ENCODE assay signal across 9 cellular contexts in the genomic region with DNA sequence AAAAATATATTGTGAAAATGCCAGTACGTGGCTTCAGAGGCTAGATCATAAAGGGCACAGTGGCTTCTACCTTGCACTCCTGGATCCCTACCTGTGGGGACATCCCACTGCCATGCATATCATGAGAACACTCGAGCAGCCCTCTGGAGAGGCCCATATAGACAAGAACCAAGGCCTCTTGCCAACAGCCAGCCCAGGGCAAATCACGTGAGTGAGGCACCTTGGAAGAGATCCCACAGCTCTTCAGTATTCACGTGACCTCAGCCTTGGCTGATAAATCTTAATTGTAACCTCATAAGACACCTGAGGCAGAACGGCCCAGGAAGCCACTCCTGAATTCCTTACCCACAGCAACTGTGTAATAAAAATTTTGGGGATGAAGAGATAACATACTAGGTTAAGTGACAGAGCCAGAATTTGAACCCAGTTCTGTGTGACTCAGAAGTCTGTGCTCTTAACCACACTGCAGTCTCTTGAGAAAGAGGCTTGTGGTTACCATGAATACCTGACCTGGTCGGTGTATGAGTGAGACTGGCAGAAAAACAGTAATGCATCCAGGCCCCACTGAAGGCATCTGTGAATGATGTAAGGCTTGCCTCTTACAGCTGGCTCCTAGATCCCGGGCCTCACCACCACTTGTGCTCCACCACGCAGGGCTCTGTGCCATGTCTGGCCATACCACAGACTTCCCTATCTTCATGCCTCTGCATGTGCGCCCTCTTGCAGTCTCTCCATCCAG. TPM values are rescaled to one million over a fixed set of nuclear protein-coding genes. Genes with fewer than 3 reads are reported as not detected.
A peak's percentile ranks its signal among the peaks of the same experiment; 100 is the strongest.
DNase-seq lines count a peak whose midpoint lies in the region; ATAC-seq and TF ChIP-seq lines count a peak whose summit lies in the region.
"Had no signal": no experiment of that assay in that cellular context is flagged by ENCODE, and none has a peak within 500 bp of the region (broad histone marks: within the 10 kb centered on the region; RNA-seq: fewer than 3 reads in every experiment).

No MANE protein-coding gene starts in this region.

- peaks cover 0 to 1% (median 0%) of the 10 kb centered on the region in 3 donors for H3K27me3 Mint-ChIP-seq in CD14-positive monocyte (ENCODE audit: low read depth in 3 of 3)
- no peaks in the 10 kb centered on the region for H3K27me3 Mint-ChIP-seq in Caco-2 (ENCODE audit: insufficient read depth, unreplicated experiment)

- POLR2A ChIA-PET in Caco-2 (lab: Charles Lee) = no interaction called here

- CTCF ChIA-PET in Caco-2 (lab: Charles Lee) = no interaction called here

- H3K9me3 ChIP-seq in neutrophil (peaks cover 8% of the 10 kb centered on the region), Caco-2 (no peaks in the 10 kb centered on the region)

- no TSS peak for BruUV-seq in Caco-2 (replicated peaks; lab: Mats Ljungman, UMichigan)

- H3K27me3 ChIP-seq in dorsolateral prefrontal cortex (no peaks in the 10 kb centered on the region), neutrophil (no peaks in the 10 kb centered on the region), Caco-2 (replicated peaks; ENCODE audit: control insufficient read depth, insufficient read depth, low read length) (no peaks in the 10 kb centered on the region)

- H3K27ac ChIP-seq in dorsolateral prefrontal cortex (peak overlapping the region in 54 of 59 donors; percentile 13 to 97 (median 64)), neutrophil (peak overlapping the region; percentile 96)

- no peak for ATAC-seq in HG03097 (IDR thresholded peaks at IDR 0.05; ENCODE audit: low FRiP score, unreplicated experiment)

- peaks cover 79 to 81% of the 10 kb centered on the region in 2 experiments for H3K4me1 ChIP-seq in neutrophil (ENCODE audit: control insufficient read depth in 1 of 2, insufficient read depth in 1 of 2, low read depth in 1 of 2, low read length in 1 of 2)
- H3K4me1 ChIP-seq in Caco-2 = no peaks in the 10 kb centered on the region

- H3K36me3 Mint-ChIP-seq in CD14-positive monocyte (peaks cover 80 to 91% of the 10 kb centered on the region in 2 donors), Caco-2 (ENCODE audit: insufficient read depth, unreplicated experiment) (peaks cover 47% of the 10 kb centered on the region)

- H3K4me3 Mint-ChIP-seq in CD14-positive monocyte = no peak overlapping the region
- H3K4me3 Mint-ChIP-seq in Caco-2 (ENCODE audit: unreplicated experiment) = no peak overlapping the region

- H3K27ac Mint-ChIP-seq in CD14-positive monocyte (peak overlapping the region; percentile 72 to 92 (median 79)), Caco-2 (ENCODE audit: unreplicated experiment) (no peak overlapping the region)

- TF ChIP-seq CTCF in CD14-positive monocyte (IDR thresholded peaks at IDR 0.05) (no peak), dorsolateral prefrontal cortex (IDR thresholded peaks at IDR 0.05 in 54 of 56, conservative IDR thresholded peaks at IDR 0.05 in 2 of 56; ENCODE audit: low read depth in 1 of 56, partially characterized antibody in 56 of 56) (peak in 4 of 56 donors; percentile 8 to 14 (median 11)), neutrophil (IDR thresholded peaks at IDR 0.05) (peak; percentile 22), Caco-2 (IDR thresholded peaks at IDR 0.05; ENCODE audit: insufficient read depth in 1 of 2, low read depth in 1 of 2, low read length in 1 of 2, severe bottlenecking in 1 of 2, unreplicated experiment in 1 of 2) (no peak), GM20000 (IDR thresholded peaks at IDR 0.05; ENCODE audit: extremely low read depth, missing control alignments) (no peak)

- H3K4me1 Mint-ChIP-seq in CD14-positive monocyte (peaks cover 56% of the 10 kb centered on the region), Caco-2 (ENCODE audit: low read depth, unreplicated experiment) (no peaks in the 10 kb centered on the region)

- H3K9me3 Mint-ChIP-seq in CD14-positive monocyte (no peaks in the 10 kb centered on the region), Caco-2 (ENCODE audit: unreplicated experiment) (no peaks in the 10 kb centered on the region)

- intact Hi-C loops in CD14-positive monocyte (cut with micrococcal nuclease) = loop anchor here in 1 of 2 donors (5.0 kb wide), 1 partner anchor 35 kb away; no protein-coding TSS in a partner anchor
- intact Hi-C loops in dorsolateral prefrontal cortex (cut with DNase I) = no loop called here
- intact Hi-C loops in Caco-2 (cut with micrococcal nuclease; ENCODE audit: unreplicated experiment) = no loop called here

- DNase-seq in CD14-positive monocyte (ENCODE audit: low spot score) (no peak), NCI-H187 (lab: John Stamatoyannopoulos, UW) (peak; percentile 44 to 64), dorsolateral prefrontal cortex (peak in 8 of 10 donors; percentile 42 to 71 (median 60)), Caco-2 (no peak), GM20000 (ENCODE audit: low spot score) (no peak)
- DNase-seq in activated naive CD4-positive, alpha-beta T cell (lab: John Stamatoyannopoulos, UW) = no peak
- DNase-seq: NCI-H2081 had no signal

- H3K4me3 ChIP-seq in dorsolateral prefrontal cortex = no peak overlapping the region
- H3K4me3 ChIP-seq in neutrophil (ENCODE audit: low read depth in 1 of 2, low read length in 1 of 2) = peak overlapping the region; percentile 42 to 58
- H3K4me3 ChIP-seq in Caco-2 (ENCODE audit: low read depth, low read length) = no peak overlapping the region

- H3K36me3 ChIP-seq in neutrophil = peaks cover 99% of the 10 kb centered on the region
- H3K36me3 ChIP-seq in Caco-2 (ENCODE audit: control insufficient read depth, insufficient read depth, low read length) = peaks cover 2% of the 10 kb centered on the region

RNA-seq across cellular contexts. Expression of a gene that starts 6.9 kb away (rescaled TPM):
- not detected for polyA plus RNA-seq in CD14-positive monocyte
- total RNA-seq in dorsolateral prefrontal cortex (under 1 TPM in 10 of 120 experiments, not detected in 110; 0.35 to 0.76 (median 0.60) TPM), Caco-2 (2022) (not detected in 2 replicates)

Comparison
In these comparisons a context has a peak if more than half of its experiments do, and no peak if none do; other contexts are left out.
1. DNase-seq: peak in NCI-H187 (2 of 2) and dorsolateral prefrontal cortex (8 of 10); none in CD14-positive monocyte (single experiment), activated naive CD4-positive, alpha-beta T cell (0 of 4), Caco-2 (0 of 2) and GM20000 (single experiment).
2. H3K4me3 ChIP-seq: peak in neutrophil (2 of 2); none in dorsolateral prefrontal cortex (0 of 59) and Caco-2 (single experiment).